In genomic region chr6:31473244-31473643, GRCh38 we compare ENCODE assay signal across 21 cellular contexts. TPM values are rescaled to one million over a fixed set of nuclear protein-coding genes. Genes with fewer than 3 reads are reported as not detected.
"Had no signal": no experiment of that assay in that cellular context is flagged by ENCODE, and none has a peak within 500 bp of the region (broad histone marks: within the 10 kb centered on the region; RNA-seq: fewer than 3 reads in every experiment).

No MANE protein-coding gene starts in this region.

- H3K27me3 ChIP-seq: body of pancreas, pancreas, spleen, upper lobe of right lung had no signal

- ATAC-seq: body of pancreas; stimulated activated naive B cell treated with anti-CD40 and anti-IgM and Interleukin-4, amounts not matched to agents 10 μg/mL and 1 μg/mL and 100 μg/mL, for 72 hours had no signal

- H3K27ac Mint-ChIP-seq: activated naive CD8-positive, alpha-beta T cell treated with anti-CD3 and anti-CD28 coated beads, Interleukin-2, amount 10 ng/mL, durations not matched to agents 7 days and 5 days had no signal

- H3K9me3 Mint-ChIP-seq: activated naive CD8-positive, alpha-beta T cell treated with anti-CD3 and anti-CD28 coated beads, Interleukin-2, amount 10 ng/mL, durations not matched to agents 7 days and 5 days; stimulated activated naive B cell treated with anti-CD40 and anti-IgM and Interleukin-4, amounts not matched to agents 10 μg/mL and 1 μg/mL and 100 μg/mL, for 72 hours had no signal

- DNase-seq: activated CD4-positive, CD25-positive, alpha-beta regulatory T cell; activated naive CD4-positive, alpha-beta T cell; activated naive CD8-positive, alpha-beta T cell treated with anti-CD3 and anti-CD28 coated beads, Interleukin-2, amount 10 ng/mL, durations not matched to agents 7 days and 5 days; body of pancreas; dorsolateral prefrontal cortex; foreskin melanocyte; hypothalamus; kidney glomerular epithelial cell; left ventricle myocardium inferior; mammary epithelial cell; SK-N-SH; spleen; stimulated activated CD4-positive, alpha-beta T cell treated with anti-CD3 and anti-CD28 coated beads, Interleukin-4, amount 100 ng/mL, for 4 hours; stimulated activated naive B cell treated with anti-CD40 and anti-IgM and Interleukin-4, amounts not matched to agents 10 μg/mL and 1 μg/mL and 100 μg/mL, for 72 hours; T-helper 9 cell; upper lobe of right lung had no signal

- H3K27me3 Mint-ChIP-seq: activated naive CD8-positive, alpha-beta T cell treated with anti-CD3 and anti-CD28 coated beads, Interleukin-2, amount 10 ng/mL, durations not matched to agents 7 days and 5 days; stimulated activated naive B cell treated with anti-CD40 and anti-IgM and Interleukin-4, amounts not matched to agents 10 μg/mL and 1 μg/mL and 100 μg/mL, for 72 hours had no signal

- H3K9me3 ChIP-seq: body of pancreas, left ventricle myocardium inferior, pancreas, SK-N-SH, spleen, upper lobe of right lung had no signal

- H3K27ac ChIP-seq: body of pancreas, dorsolateral prefrontal cortex, left ventricle myocardium inferior, pancreas, upper lobe of right lung had no signal

- H3K4me3 ChIP-seq: body of pancreas, dorsolateral prefrontal cortex, left ventricle myocardium inferior, pancreas, spleen, upper lobe of right lung had no signal

- H3K36me3 ChIP-seq: left ventricle myocardium inferior, pancreas, upper lobe of right lung had no signal

- H3K4me1 ChIP-seq: body of pancreas, left ventricle myocardium inferior, pancreas had no signal

- H3K9ac ChIP-seq: SK-N-SH had no signal

- H3K4me3 Mint-ChIP-seq: activated naive CD8-positive, alpha-beta T cell treated with anti-CD3 and anti-CD28 coated beads, Interleukin-2, amount 10 ng/mL, durations not matched to agents 7 days and 5 days; stimulated activated naive B cell treated with anti-CD40 and anti-IgM and Interleukin-4, amounts not matched to agents 10 μg/mL and 1 μg/mL and 100 μg/mL, for 72 hours had no signal

RNA-seq across cellular contexts. Expression of gene MCCD1, which starts 55.5 kb away (rescaled TPM):
- total RNA-seq: activated naive CD8-positive, alpha-beta T cell treated with anti-CD3 and anti-CD28 coated beads, Interleukin-2, amount 10 ng/mL, durations not matched to agents 7 days and 5 days; body of pancreas; cardiac septum; dorsolateral prefrontal cortex; epithelial cell of proximal tubule; left ventricle myocardium inferior; mammary epithelial cell; mononuclear cell; pancreas; spleen; upper lobe of right lung had no signal
- polyA plus RNA-seq: mammary epithelial cell, pancreas, SK-N-SH, spleen, thymus had no signal
